Comparison of ENCODE assay signal across 2 cellular contexts in genomic region chr11:62665630-62666258, GRCh38.
TF ChIP-seq lines count a peak whose summit lies in the region.

No MANE protein-coding gene starts in this region.

TF ChIP-seq in A549, 52 proteins besides CTCF, POLR2A, EP300 and RAD21:
- TF ChIP-seq PBX3 (IDR thresholded peaks at IDR 0.05) (peak; percentile 57), HMGXB4 (CRISPR knock-in tag; IDR thresholded peaks at IDR 0.05; ENCODE audit: borderline replicate concordance) (no peak; the same call in 1 of the 2 replicates), HOXA7 (CRISPR knock-in tag; IDR thresholded peaks at IDR 0.05) (peak; percentile 61; the same call in 1 of the 2 replicates), MAX (IDR thresholded peaks at IDR 0.05) (peak; percentile 9; the same call in 1 of the 2 replicates), HES2 (IDR thresholded peaks at IDR 0.05) (no peak)

TF ChIP-seq in K562, 482 proteins besides CTCF, POLR2A, EP300 and RAD21 (continues in another document):
- TF ChIP-seq ARID4B (CRISPR knock-in tag; IDR thresholded peaks at IDR 0.05), result 0 out of 2 replicates have a peak, but pooled peaks have one; percentile 24
- TF ChIP-seq HCFC1 (IDR thresholded peaks at IDR 0.05; ENCODE audit: low read depth, low read length), result no peak
- 0 out of 2 replicates have a peak, but pooled peaks have one; percentile 5 for TF ChIP-seq ZNF263 (CRISPR knock-in tag; IDR thresholded peaks at IDR 0.05; ENCODE audit: borderline replicate concordance)
- no peak for TF ChIP-seq NFRKB (IDR thresholded peaks at IDR 0.05; ENCODE audit: low read depth)
- no peak for TF ChIP-seq NELFE (IDR thresholded peaks at IDR 0.05; ENCODE audit: insufficient read depth, insufficient read length)
- 0 out of 2 replicates have a peak, but pooled peaks have one; percentile 6 for TF ChIP-seq PHB (CRISPR knock-in tag; IDR thresholded peaks at IDR 0.05)
- 0 out of 2 replicates have a peak, but pooled peaks have one; percentile 2 for TF ChIP-seq NFXL1 (CRISPR knock-in tag; IDR thresholded peaks at IDR 0.05)
- TF ChIP-seq MGA (IDR thresholded peaks at IDR 0.05), result peak; percentile 53
- TF ChIP-seq SNRNP70 (optimal IDR thresholded peaks at IDR 0.05; ENCODE audit: low read depth, low read length), result peak; percentile 86
- 0 out of 2 replicates have a peak, but pooled peaks have one; percentile 19 for TF ChIP-seq MEF2D (tag; conservative IDR thresholded peaks at IDR 0.05; ENCODE audit: low read depth)
- TF ChIP-seq NFATC3 (IDR thresholded peaks at IDR 0.05), result 0 out of 2 replicates have a peak, but pooled peaks have one; percentile 53
- no peak for TF ChIP-seq ZNF76 (CRISPR knock-in tag; IDR thresholded peaks at IDR 0.05; ENCODE audit: borderline replicate concordance)
- no peak for TF ChIP-seq RREB1 (CRISPR knock-in tag; IDR thresholded peaks at IDR 0.05)
- TF ChIP-seq MLLT1 (IDR thresholded peaks at IDR 0.05), result peak in 1 of 2 experiments; percentile 51; a peak in 1 of 4 replicates
- TF ChIP-seq PHF8 (IDR thresholded peaks at IDR 0.05; ENCODE audit: borderline replicate concordance, low read length), result no peak
- peak; percentile 32 for TF ChIP-seq SAP30 (IDR thresholded peaks at IDR 0.05; ENCODE audit: borderline replicate concordance, insufficient read depth, low read depth, low read length, poor library complexity, severe bottlenecking)
- TF ChIP-seq POLR2AphosphoS5 (IDR thresholded peaks at IDR 0.05; ENCODE audit: control insufficient read depth, insufficient read depth, low read depth, low read length), result peak; percentile 50; the same call in 1 of the 2 replicates
- TF ChIP-seq CHD1 (IDR thresholded peaks at IDR 0.05; ENCODE audit: low read length), result peak; percentile 64
- TF ChIP-seq MNT (conservative IDR thresholded peaks at IDR 0.05), result peak in 1 of 2 experiments; percentile 9; a peak in 1 of 4 replicates
- no peak for TF ChIP-seq JUN (IDR thresholded peaks at IDR 0.05; ENCODE audit: borderline replicate concordance, low read depth, low read length)
- peak; percentile 25; the same call in 1 of the 2 replicates for TF ChIP-seq JUN (CRISPR knock-in tag; IDR thresholded peaks at IDR 0.05; ENCODE audit: borderline replicate concordance)
- TF ChIP-seq KLF1 (tag; IDR thresholded peaks at IDR 0.05), result no peak
- TF ChIP-seq EHMT2 (IDR thresholded peaks at IDR 0.05), result no peak
- TF ChIP-seq FOXP1 (CRISPR knock-in tag; IDR thresholded peaks at IDR 0.05), result 0 out of 2 replicates have a peak, but pooled peaks have one; percentile 36
